ENCODE assay signal across 18 cellular contexts in the genomic region with DNA sequence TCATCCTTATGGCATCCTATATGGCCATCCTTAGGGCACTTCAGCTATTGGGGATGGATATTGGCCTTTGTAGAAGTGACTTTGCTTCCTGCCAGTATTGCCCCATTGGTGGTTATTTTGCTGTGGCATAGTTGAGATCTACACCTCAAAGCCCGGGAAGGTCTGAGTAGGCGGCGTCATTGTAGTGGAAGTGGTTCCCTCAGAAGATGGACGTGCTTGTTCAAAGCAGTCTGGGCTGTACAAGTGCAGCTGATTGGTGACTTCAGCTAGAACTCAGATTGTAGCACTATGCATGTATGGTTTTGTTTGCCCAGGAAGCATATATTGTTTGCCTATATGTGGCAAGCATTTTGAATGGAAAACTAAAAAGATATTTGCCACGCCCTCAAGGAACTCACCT.
"Had no signal": no experiment of that assay in that cellular context is flagged by ENCODE, and none has a peak within 500 bp of the region (broad histone marks: within the 10 kb centered on the region; RNA-seq: fewer than 3 reads in every experiment).

No MANE protein-coding gene starts in this region.

- H3K27ac ChIP-seq: foreskin keratinocyte, parathyroid adenoma, right atrium auricular region, thyroid gland, upper lobe of left lung, vagina had no signal

- H3K4me1 ChIP-seq: foreskin keratinocyte, thyroid gland had no signal

- H3K27me3 Mint-ChIP-seq: activated naive CD8-positive, alpha-beta T cell; naive thymus-derived CD4-positive, alpha-beta T cell had no signal

- DNase-seq: activated CD4-positive, CD25-positive, alpha-beta regulatory T cell treated with anti-CD3 and anti-CD28 coated beads, Interleukin-2, amount 50 U/mL, for 72 hours; activated T-cell treated with anti-CD3 and anti-CD28 coated beads, Interleukin-2, amount 50 U/mL, for 4 hours; caudate nucleus; cortex of kidney; foreskin keratinocyte; heart right ventricle; midbrain; naive thymus-derived CD4-positive, alpha-beta T cell; stimulated activated naive CD4-positive, alpha-beta T cell treated with Interleukin-2 at 50 U/mL for 16 hours; thyroid gland; upper lobe of left lung had no signal

- H3K27ac Mint-ChIP-seq: activated T-helper 2 cell treated with anti-CD3 and anti-CD28 coated beads, Interferon-gamma antibody, Interleukin-2, Interleukin-4, amounts not matched to agents 10 μg/mL and 5 μg/mL and 100 μg/mL, durations not matched to agents 14 hours and 24 hours and 36 hours had no signal

- H3K4me3 Mint-ChIP-seq: activated naive CD8-positive, alpha-beta T cell; activated T-cell treated with anti-CD3 and anti-CD28 coated beads, Interleukin-2, amount 50 U/mL, for 4 hours; neural crest cell had no signal

- H3K27me3 ChIP-seq: foreskin keratinocyte, heart right ventricle, right atrium auricular region, thyroid gland, upper lobe of left lung, vagina had no signal

- H3K9me3 Mint-ChIP-seq: activated T-cell treated with anti-CD3 and anti-CD28 coated beads, Interleukin-2, amount 50 U/mL, for 4 hours; activated T-helper 2 cell treated with anti-CD3 and anti-CD28 coated beads, Interferon-gamma antibody, Interleukin-2, Interleukin-4, amounts not matched to agents 10 μg/mL and 5 μg/mL and 100 μg/mL, durations not matched to agents 14 hours and 24 hours and 36 hours had no signal

- ATAC-seq: activated T-cell treated with anti-CD3 and anti-CD28 coated beads, Interleukin-2, amount 50 U/mL, for 4 hours; foreskin keratinocyte; heart right ventricle; naive thymus-derived CD4-positive, alpha-beta T cell had no signal

- H3K9me3 ChIP-seq: heart right ventricle, right atrium auricular region, thyroid gland, upper lobe of left lung, vagina had no signal

- H3K4me3 ChIP-seq: heart right ventricle, right atrium auricular region, smooth muscle cell, thyroid gland, upper lobe of left lung, vagina had no signal
